In genomic region chr17:28743243-28744103, GRCh38 we compare ENCODE assay signal across 1 cellular context.
TF ChIP-seq lines count a peak whose summit lies in the region.

A gene with protein sequence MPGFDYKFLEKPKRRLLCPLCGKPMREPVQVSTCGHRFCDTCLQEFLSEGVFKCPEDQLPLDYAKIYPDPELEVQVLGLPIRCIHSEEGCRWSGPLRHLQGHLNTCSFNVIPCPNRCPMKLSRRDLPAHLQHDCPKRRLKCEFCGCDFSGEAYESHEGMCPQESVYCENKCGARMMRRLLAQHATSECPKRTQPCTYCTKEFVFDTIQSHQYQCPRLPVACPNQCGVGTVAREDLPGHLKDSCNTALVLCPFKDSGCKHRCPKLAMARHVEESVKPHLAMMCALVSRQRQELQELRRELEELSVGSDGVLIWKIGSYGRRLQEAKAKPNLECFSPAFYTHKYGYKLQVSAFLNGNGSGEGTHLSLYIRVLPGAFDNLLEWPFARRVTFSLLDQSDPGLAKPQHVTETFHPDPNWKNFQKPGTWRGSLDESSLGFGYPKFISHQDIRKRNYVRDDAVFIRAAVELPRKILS (plus strand): TSS chr17:28744011. CDS start chr17:28744113, 102 bp downstream.

TF ChIP-seq in HepG2, 621 proteins besides CTCF, POLR2A, EP300 and RAD21 (continued from another document and continues in another):
- TF ChIP-seq GATA4 (IDR thresholded peaks at IDR 0.05; ENCODE audit: borderline replicate concordance, low read depth) (0 out of 2 replicates have a peak, but pooled peaks have one; percentile 19), HNRNPLL (IDR thresholded peaks at IDR 0.05; ENCODE audit: low read depth, low read length, poor library complexity, severe bottlenecking) (peak; percentile 10), MAF1 (CRISPR knock-in tag; IDR thresholded peaks at IDR 0.05; ENCODE audit: borderline replicate concordance) (no peak; the same call in 1 of the 2 replicates), CEBPB (IDR thresholded peaks at IDR 0.05; ENCODE audit: borderline replicate concordance, low read depth, low read length) (no peak), KDM6A (CRISPR knock-in tag; IDR thresholded peaks at IDR 0.05; ENCODE audit: low read depth) (no peak), SALL2 (CRISPR knock-in tag; IDR thresholded peaks at IDR 0.05) (no peak), TFDP1 (CRISPR knock-in tag; IDR thresholded peaks at IDR 0.05; ENCODE audit: borderline replicate concordance) (no peak), RERE (CRISPR knock-in tag; IDR thresholded peaks at IDR 0.05; ENCODE audit: low read depth) (no peak), SMAD3 (CRISPR knock-in tag; IDR thresholded peaks at IDR 0.05) (0 out of 2 replicates have a peak, but pooled peaks have one; percentile 26), SAFB2 (CRISPR knock-in tag; IDR thresholded peaks at IDR 0.05; ENCODE audit: borderline replicate concordance, low read depth) (peak; percentile 88; the same call in 1 of the 2 replicates), ZSCAN21 (CRISPR knock-in tag; IDR thresholded peaks at IDR 0.05; ENCODE audit: borderline replicate concordance) (peak; percentile 42), ZBTB49 (CRISPR knock-in tag; IDR thresholded peaks at IDR 0.05; ENCODE audit: borderline replicate concordance) (no peak), ZNF605 (CRISPR knock-in tag; IDR thresholded peaks at IDR 0.05) (peak; percentile 79), MIER3 (CRISPR knock-in tag; IDR thresholded peaks at IDR 0.05; ENCODE audit: borderline replicate concordance) (no peak), RXRA (CRISPR knock-in tag; IDR thresholded peaks at IDR 0.05) (0 out of 2 replicates have a peak, but pooled peaks have one; percentile 10), AGO1 (IDR thresholded peaks at IDR 0.05; ENCODE audit: low read depth, low read length, poor library complexity, severe bottlenecking) (peak; percentile 91), AGO2 (optimal IDR thresholded peaks at IDR 0.05; ENCODE audit: low read depth, low read length) (peak; percentile 97), ZNF724P (CRISPR knock-in tag; IDR thresholded peaks at IDR 0.05; ENCODE audit: borderline replicate concordance) (0 out of 2 replicates have a peak, but pooled peaks have one; percentile 5), HNRNPUL1 (IDR thresholded peaks at IDR 0.05; ENCODE audit: low read depth, low read length) (no peak), ZNF468 (CRISPR knock-in tag; IDR thresholded peaks at IDR 0.05) (no peak), NFATC3 (CRISPR knock-in tag; IDR thresholded peaks at IDR 0.05) (no peak), REXO4 (CRISPR knock-in tag; IDR thresholded peaks at IDR 0.05; ENCODE audit: borderline replicate concordance) (no peak), ZNF770 (CRISPR knock-in tag; IDR thresholded peaks at IDR 0.05) (peak; percentile 66), RCOR2 (CRISPR knock-in tag; IDR thresholded peaks at IDR 0.05) (no peak), PRMT3 (CRISPR knock-in tag; IDR thresholded peaks at IDR 0.05; ENCODE audit: borderline replicate concordance, low read depth) (no peak), BCL6 (CRISPR knock-in tag; IDR thresholded peaks at IDR 0.05) (no peak), ZNF143 (CRISPR knock-in tag; IDR thresholded peaks at IDR 0.05) (peak; percentile 55), SIN3A (IDR thresholded peaks at IDR 0.05; ENCODE audit: borderline replicate concordance, low read depth, low read length) (peak; percentile 16; the same call in 1 of the 2 replicates), ZNF235 (CRISPR knock-in tag; IDR thresholded peaks at IDR 0.05; ENCODE audit: borderline replicate concordance) (no peak; the same call in 1 of the 2 replicates), HOXA9 (CRISPR knock-in tag; IDR thresholded peaks at IDR 0.05; ENCODE audit: borderline replicate concordance) (no peak), ZNF317 (CRISPR knock-in tag; IDR thresholded peaks at IDR 0.05) (0 out of 2 replicates have a peak, but pooled peaks have one; percentile 55), NCOA5 (CRISPR knock-in tag; IDR thresholded peaks at IDR 0.05) (no peak), ZNF772 (CRISPR knock-in tag; IDR thresholded peaks at IDR 0.05) (no peak), MAFK (conservative IDR thresholded peaks at IDR 0.05 in 1 of 2, IDR thresholded peaks at IDR 0.05 in 1 of 2; ENCODE audit: low read length in 2 of 2) (no peak)
- TF ChIP-seq, protein P1, sequence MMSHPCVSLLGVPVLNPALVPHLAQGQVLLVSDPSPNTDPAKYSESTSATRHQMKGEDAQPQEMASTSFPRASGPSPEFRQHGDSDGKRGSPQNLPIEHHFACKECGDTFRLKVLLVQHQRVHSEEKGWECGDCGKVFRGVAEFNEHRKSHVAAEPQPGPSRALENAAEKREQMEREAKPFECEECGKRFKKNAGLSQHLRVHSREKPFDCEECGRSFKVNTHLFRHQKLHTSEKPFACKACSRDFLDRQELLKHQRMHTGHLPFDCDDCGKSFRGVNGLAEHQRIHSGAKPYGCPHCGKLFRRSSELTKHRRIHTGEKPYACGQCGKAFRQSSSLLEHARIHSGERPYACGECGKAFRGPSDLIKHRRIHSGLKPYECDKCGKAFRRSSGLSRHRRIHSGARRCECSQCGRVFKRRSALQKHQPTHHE (CRISPR knock-in tag; IDR thresholded peaks at IDR 0.05; ENCODE audit: borderline replicate concordance), result peak; percentile 52; the same call in 1 of the 2 replicates
- TF ChIP-seq, protein P2, sequence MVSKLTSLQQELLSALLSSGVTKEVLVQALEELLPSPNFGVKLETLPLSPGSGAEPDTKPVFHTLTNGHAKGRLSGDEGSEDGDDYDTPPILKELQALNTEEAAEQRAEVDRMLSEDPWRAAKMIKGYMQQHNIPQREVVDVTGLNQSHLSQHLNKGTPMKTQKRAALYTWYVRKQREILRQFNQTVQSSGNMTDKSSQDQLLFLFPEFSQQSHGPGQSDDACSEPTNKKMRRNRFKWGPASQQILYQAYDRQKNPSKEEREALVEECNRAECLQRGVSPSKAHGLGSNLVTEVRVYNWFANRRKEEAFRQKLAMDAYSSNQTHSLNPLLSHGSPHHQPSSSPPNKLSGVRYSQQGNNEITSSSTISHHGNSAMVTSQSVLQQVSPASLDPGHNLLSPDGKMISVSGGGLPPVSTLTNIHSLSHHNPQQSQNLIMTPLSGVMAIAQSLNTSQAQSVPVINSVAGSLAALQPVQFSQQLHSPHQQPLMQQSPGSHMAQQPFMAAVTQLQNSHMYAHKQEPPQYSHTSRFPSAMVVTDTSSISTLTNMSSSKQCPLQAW (CRISPR knock-in tag; IDR thresholded peaks at IDR 0.05), result peak; percentile 52; the same call in 1 of the 2 replicates
- TF ChIP-seq, protein P3, sequence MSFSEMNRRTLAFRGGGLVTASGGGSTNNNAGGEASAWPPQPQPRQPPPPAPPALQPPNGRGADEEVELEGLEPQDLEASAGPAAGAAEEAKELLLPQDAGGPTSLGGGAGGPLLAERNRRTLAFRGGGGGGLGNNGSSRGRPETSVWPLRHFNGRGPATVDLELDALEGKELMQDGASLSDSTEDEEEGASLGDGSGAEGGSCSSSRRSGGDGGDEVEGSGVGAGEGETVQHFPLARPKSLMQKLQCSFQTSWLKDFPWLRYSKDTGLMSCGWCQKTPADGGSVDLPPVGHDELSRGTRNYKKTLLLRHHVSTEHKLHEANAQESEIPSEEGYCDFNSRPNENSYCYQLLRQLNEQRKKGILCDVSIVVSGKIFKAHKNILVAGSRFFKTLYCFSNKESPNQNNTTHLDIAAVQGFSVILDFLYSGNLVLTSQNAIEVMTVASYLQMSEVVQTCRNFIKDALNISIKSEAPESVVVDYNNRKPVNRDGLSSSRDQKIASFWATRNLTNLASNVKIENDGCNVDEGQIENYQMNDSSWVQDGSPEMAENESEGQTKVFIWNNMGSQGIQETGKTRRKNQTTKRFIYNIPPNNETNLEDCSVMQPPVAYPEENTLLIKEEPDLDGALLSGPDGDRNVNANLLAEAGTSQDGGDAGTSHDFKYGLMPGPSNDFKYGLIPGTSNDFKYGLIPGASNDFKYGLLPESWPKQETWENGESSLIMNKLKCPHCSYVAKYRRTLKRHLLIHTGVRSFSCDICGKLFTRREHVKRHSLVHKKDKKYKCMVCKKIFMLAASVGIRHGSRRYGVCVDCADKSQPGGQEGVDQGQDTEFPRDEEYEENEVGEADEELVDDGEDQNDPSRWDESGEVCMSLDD (CRISPR knock-in tag; IDR thresholded peaks at IDR 0.05; ENCODE audit: borderline replicate concordance), result peak; percentile 81; the same call in 1 of the 2 replicates
- TF ChIP-seq, protein P4, sequence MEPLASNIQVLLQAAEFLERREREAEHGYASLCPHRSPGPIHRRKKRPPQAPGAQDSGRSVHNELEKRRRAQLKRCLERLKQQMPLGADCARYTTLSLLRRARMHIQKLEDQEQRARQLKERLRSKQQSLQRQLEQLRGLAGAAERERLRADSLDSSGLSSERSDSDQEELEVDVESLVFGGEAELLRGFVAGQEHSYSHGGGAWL (CRISPR knock-in tag; IDR thresholded peaks at IDR 0.05), result peak; percentile 25; the same call in 1 of the 2 replicates
- TF ChIP-seq, protein P5, sequence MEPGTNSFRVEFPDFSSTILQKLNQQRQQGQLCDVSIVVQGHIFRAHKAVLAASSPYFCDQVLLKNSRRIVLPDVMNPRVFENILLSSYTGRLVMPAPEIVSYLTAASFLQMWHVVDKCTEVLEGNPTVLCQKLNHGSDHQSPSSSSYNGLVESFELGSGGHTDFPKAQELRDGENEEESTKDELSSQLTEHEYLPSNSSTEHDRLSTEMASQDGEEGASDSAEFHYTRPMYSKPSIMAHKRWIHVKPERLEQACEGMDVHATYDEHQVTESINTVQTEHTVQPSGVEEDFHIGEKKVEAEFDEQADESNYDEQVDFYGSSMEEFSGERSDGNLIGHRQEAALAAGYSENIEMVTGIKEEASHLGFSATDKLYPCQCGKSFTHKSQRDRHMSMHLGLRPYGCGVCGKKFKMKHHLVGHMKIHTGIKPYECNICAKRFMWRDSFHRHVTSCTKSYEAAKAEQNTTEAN (CRISPR knock-in tag; conservative IDR thresholded peaks at IDR 0.05), result no peak
